15 cellular contexts compared by ENCODE assay signal in the genomic region with DNA sequence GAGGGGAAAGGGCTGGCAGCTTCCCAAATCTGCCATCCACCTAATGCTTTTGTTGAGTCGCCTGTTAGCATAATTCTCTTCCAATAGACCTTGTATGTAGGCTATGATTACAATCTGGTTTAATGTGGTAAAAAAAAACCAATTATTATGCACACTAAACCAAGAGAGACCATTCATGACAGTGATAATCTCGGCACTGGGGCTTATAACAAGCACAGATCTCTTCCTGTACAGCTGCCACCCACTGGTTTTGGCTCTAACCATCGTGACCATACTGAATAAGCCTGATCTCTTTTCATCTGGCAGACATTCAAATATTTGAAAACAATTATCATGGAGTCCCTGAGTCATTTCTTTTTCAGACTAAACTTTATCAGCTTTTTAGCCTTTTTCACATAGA. TPM values are rescaled to one million over a fixed set of nuclear protein-coding genes. Genes with fewer than 3 reads are reported as not detected.
DNase-seq lines count a peak whose midpoint lies in the region; FAIRE-seq and TF ChIP-seq lines count a peak whose summit lies in the region.
"Had no signal": no experiment of that assay in that cellular context is flagged by ENCODE, and none has a peak within 500 bp of the region (broad histone marks: within the 10 kb centered on the region; RNA-seq: fewer than 3 reads in every experiment).

No MANE protein-coding gene starts in this region.

- no TSS peak for BruUV-seq in MCF 10A (replicated peaks; lab: Mats Ljungman, UMichigan)

- TF ChIP-seq CTCF in MCF 10A (IDR thresholded peaks at IDR 0.05; ENCODE audit: unreplicated experiment) (no peak), breast epithelium (IDR thresholded peaks at IDR 0.05) (no peak), choroid plexus epithelial cell (conservative IDR thresholded peaks at IDR 0.05; ENCODE audit: low read depth, low read length) (no peak), tibial artery (IDR thresholded peaks at IDR 0.05) (no peak)

- H3K4me1 ChIP-seq in breast epithelium: no peaks in the 10 kb centered on the region
- H3K4me1 ChIP-seq in tibial artery: no peaks in the 10 kb centered on the region
- H3K4me1 ChIP-seq: A549, uterus had no signal

- FAIRE-seq in urothelium cell line (lab: Jason Lieb, UNC): no peak
- FAIRE-seq: A549 had no signal

- intact Hi-C loops in MCF 10A (cut with micrococcal nuclease) (no loop called here), breast epithelium (cut with DNase I; ENCODE audit: low total_unique reads) (no loop called here), tibial artery (cut with DNase I; ENCODE audit: low total_unique reads) (no loop called here)

- H3K27ac Mint-ChIP-seq in MCF 10A (ENCODE audit: low read depth, unreplicated experiment): no peak overlapping the region
- H3K27ac Mint-ChIP-seq: activated CD4-positive, alpha-beta memory T cell treated with anti-CD3 and anti-CD28 coated beads for 36 hours had no signal

- CTCF ChIA-PET in MCF 10A (lab: Yijun Ruan, JAX): interaction anchor here (0.6 to 2.6 kb wide), 8 partner anchors 14 to 1959 kb away, joined by 3 to 13 read pairs (median 4); no protein-coding TSS in a partner anchor

- no peak overlapping the region for H3K4me3 Mint-ChIP-seq in MCF 10A (ENCODE audit: unreplicated experiment)
- H3K4me3 Mint-ChIP-seq: activated CD4-positive, alpha-beta memory T cell treated with anti-CD3 and anti-CD28 coated beads for 36 hours had no signal

- H3K27me3 ChIP-seq in breast epithelium (no peaks in the 10 kb centered on the region), tibial artery (no peaks in the 10 kb centered on the region)
- H3K27me3 ChIP-seq: dorsolateral prefrontal cortex, uterus had no signal

- H3K9me3 Mint-ChIP-seq in MCF 10A (ENCODE audit: unreplicated experiment): peaks cover 2% of the 10 kb centered on the region
- H3K9me3 Mint-ChIP-seq: activated CD4-positive, alpha-beta memory T cell treated with anti-CD3 and anti-CD28 coated beads for 36 hours had no signal

- no peak overlapping the region for H3K27ac ChIP-seq in breast epithelium
- H3K27ac ChIP-seq in tibial artery: no peak overlapping the region
- H3K27ac ChIP-seq: A549, dorsolateral prefrontal cortex, uterus had no signal

- DNase-seq in MCF 10A (ENCODE audit: unreplicated experiment): peak; percentile 74
- no peak for DNase-seq in breast epithelium (ENCODE audit: low spot score in 2 of 2)
- DNase-seq in NCI-H2227 treated with DMSO at 0.1 percent for 48 hours (lab: John Stamatoyannopoulos, UW): peak; percentile 75
- peak; percentile 86 for DNase-seq in choroid plexus epithelial cell (ENCODE audit: low read depth)
- DNase-seq in urothelium cell line (ENCODE audit: low spot score): peak; percentile 63
- no peak for DNase-seq in tibial artery
- DNase-seq in NCI-H526 treated with DMSO at 0.1 percent for 48 hours (lab: John Stamatoyannopoulos, UW): no peak
- no peak for DNase-seq in iPS-NIHi7 (ENCODE audit: extremely low spot score)
- DNase-seq: activated CD4-positive, alpha-beta memory T cell treated with anti-CD3 and anti-CD28 coated beads for 36 hours; dorsolateral prefrontal cortex; mesenchymal stem cell; NK-92 treated with Interleukin-12 subunit alpha and Interleukin-12 subunit beta, amount 100 ng/mL, for 24 hours; stimulated activated CD4-positive, alpha-beta T cell treated with anti-CD3 and anti-CD28 coated beads, Interleukin-2, amount 100 ng/mL, for 48 hours; uterus had no signal

- H3K9me3 ChIP-seq in breast epithelium: no peaks in the 10 kb centered on the region
- H3K9me3 ChIP-seq in tibial artery: no peaks in the 10 kb centered on the region
- H3K9me3 ChIP-seq: A549, uterus had no signal

- no peaks in the 10 kb centered on the region for H3K36me3 ChIP-seq in breast epithelium
- H3K36me3 ChIP-seq in tibial artery: no peaks in the 10 kb centered on the region
- H3K36me3 ChIP-seq: uterus had no signal

- H3K4me3 ChIP-seq in breast epithelium (no peak overlapping the region), choroid plexus epithelial cell (ENCODE audit: low read depth, low read length) (no peak overlapping the region), tibial artery (no peak overlapping the region)
- H3K4me3 ChIP-seq: A549, dorsolateral prefrontal cortex, uterus had no signal

- POLR2A ChIA-PET in MCF 10A (lab: Yijun Ruan, JAX): interaction anchor here (0.6 to 1.1 kb wide), 6 partner anchors 32 to 1707 kb away, joined by 3 to 6 read pairs (median 4); no protein-coding TSS in a partner anchor

- no peak for TF ChIP-seq POLR2A in breast epithelium (IDR thresholded peaks at IDR 0.05)

- no peaks in the 10 kb centered on the region for H3K27me3 Mint-ChIP-seq in MCF 10A (ENCODE audit: insufficient read depth, unreplicated experiment)

- H3K36me3 Mint-ChIP-seq in MCF 10A (ENCODE audit: insufficient read depth, unreplicated experiment): no peaks in the 10 kb centered on the region
- H3K36me3 Mint-ChIP-seq: activated CD4-positive, alpha-beta memory T cell treated with anti-CD3 and anti-CD28 coated beads for 36 hours had no signal

- peaks cover 14% of the 10 kb centered on the region for H3K4me1 Mint-ChIP-seq in MCF 10A (ENCODE audit: insufficient read depth, unreplicated experiment)

RNA-seq across cellular contexts. Expression of a gene that starts 12.0 kb away (rescaled TPM):
- total RNA-seq in MCF 10A (2022) (0.79 and 1.4 TPM in 2 replicates), breast epithelium (under 1 TPM in 1 of 3 donors, not detected in 2; 0.73 TPM)
- total RNA-seq: activated CD4-positive, alpha-beta memory T cell treated with anti-CD3 and anti-CD28 coated beads for 36 hours had no signal

Comparison
In these comparisons a context has a peak if more than half of its experiments do, and no peak if none do; other contexts are left out.
1. DNase-seq: peak in MCF 10A (single experiment), NCI-H2227 treated with DMSO at 0.1 percent for 48 hours (single experiment), choroid plexus epithelial cell (single experiment) and urothelium cell line (single experiment); none in breast epithelium (0 of 2), tibial artery (0 of 2), NCI-H526 treated with DMSO at 0.1 percent for 48 hours (single experiment) and iPS-NIHi7 (single experiment).